22 cellular contexts compared by ENCODE assay signal in genomic region chr10:59575269-59575668, GRCh38.
DNase-seq lines count a peak whose midpoint lies in the region; ATAC-seq, FAIRE-seq and TF ChIP-seq lines count a peak whose summit lies in the region.
"Had no signal": no experiment of that assay in that cellular context is flagged by ENCODE, and none has a peak within 500 bp of the region (broad histone marks: within the 10 kb centered on the region; RNA-seq: fewer than 3 reads in every experiment).

No MANE protein-coding gene starts in this region.

- H3K9ac ChIP-seq in keratinocyte (ENCODE audit: control insufficient read depth, extremely low read depth, insufficient read depth, low read length) (no peak overlapping the region), GM23248 (no peak overlapping the region)
- H3K9ac ChIP-seq: BLaER1 had no signal

- H3K4me1 Mint-ChIP-seq in WTC11 (peaks cover 10% of the 10 kb centered on the region), HFFc6 (ENCODE audit: low read depth) (no peaks in the 10 kb centered on the region)
- H3K4me1 Mint-ChIP-seq: CD4-positive, alpha-beta memory T cell had no signal

- H3K36me3 ChIP-seq in keratinocyte (ENCODE audit: control insufficient read depth in 2 of 2, extremely low read depth in 1 of 2, insufficient read depth in 2 of 2, low read length in 2 of 2): no peaks in the 10 kb centered on the region
- H3K36me3 ChIP-seq in GM23248 (ENCODE audit: low read depth): no peaks in the 10 kb centered on the region
- H3K36me3 ChIP-seq: BLaER1 had no signal

- H2AFZ ChIP-seq in keratinocyte (ENCODE audit: control insufficient read depth, low read length) (no peak overlapping the region), GM23248 (no peak overlapping the region)

- H3K9me1 ChIP-seq in keratinocyte (ENCODE audit: control insufficient read depth, extremely low read depth, insufficient read depth, low read length): no peaks in the 10 kb centered on the region

- H3K79me2 ChIP-seq in keratinocyte (ENCODE audit: control insufficient read depth, insufficient read depth, low read length): no peaks in the 10 kb centered on the region
- H3K79me2 ChIP-seq in GM23248 (ENCODE audit: insufficient read depth): no peaks in the 10 kb centered on the region

- CTCF ChIA-PET in WTC11 (lab: Charles Lee): no interaction called here

- H3K9me3 ChIP-seq in keratinocyte (ENCODE audit: control insufficient read depth, low read depth, low read length): no peaks in the 10 kb centered on the region
- no peaks in the 10 kb centered on the region for H3K9me3 ChIP-seq in GM23248 (ENCODE audit: low read depth)
- H3K9me3 ChIP-seq: A549, BLaER1 had no signal

- DNase-seq in A172 (ENCODE audit: low spot score) (peak; percentile 14), HS-5 (ENCODE audit: low read depth) (peak; percentile 11), WTC11 (ENCODE audit: low spot score) (no peak), keratinocyte (ENCODE audit: low read depth, low spot score) (peak; percentile 15), GM23248 (no peak), HFFc6 (no peak)
- DNase-seq: Calu3; CD4-positive, alpha-beta memory T cell; EL; HCEC 1CT; KG1; NCI-H1417 treated with DMSO at 0.1 percent for 48 hours; NCI-H187 treated with DMSO at 0.1 percent for 48 hours; NCI-H526; SHP77 treated with DMSO at 0.1 percent for 48 hours had no signal

- no peak overlapping the region for H3K4me2 ChIP-seq in keratinocyte (ENCODE audit: control insufficient read depth, extremely low read depth, insufficient read depth, low read depth, low read length)
- no peak overlapping the region for H3K4me2 ChIP-seq in GM23248 (ENCODE audit: unreplicated experiment)
- H3K4me2 ChIP-seq: A549, BLaER1 had no signal

- TF ChIP-seq CTCF in WTC11 (IDR thresholded peaks at IDR 0.05) (no peak), keratinocyte (optimal IDR thresholded peaks at IDR 0.05 in 1 of 3, IDR thresholded peaks at IDR 0.05 in 1 of 3, conservative IDR thresholded peaks at IDR 0.05 in 1 of 3; ENCODE audit: extremely low read depth in 1 of 3, insufficient read depth in 2 of 3, low read length in 3 of 3) (no peak), HFFc6 (IDR thresholded peaks at IDR 0.05) (no peak)

- no peaks in the 10 kb centered on the region for H4K20me1 ChIP-seq in keratinocyte (ENCODE audit: control insufficient read depth, extremely low read depth, insufficient read depth, low read length)
- no peaks in the 10 kb centered on the region for H4K20me1 ChIP-seq in GM23248 (ENCODE audit: insufficient read depth)
- H4K20me1 ChIP-seq: BLaER1 had no signal

- in situ Hi-C loops in GM23248 (cut with MboI): loop anchor here (25.0 kb wide), 1 partner anchor 788 kb away; no protein-coding TSS in a partner anchor

- peak; percentile 52 for FAIRE-seq in keratinocyte (lab: Jason Lieb, UNC)
- FAIRE-seq: A549, GM12891, GM18507 had no signal

- H3K4me1 ChIP-seq in keratinocyte (ENCODE audit: control insufficient read depth, extremely low read depth, insufficient read depth, low read length) (no peaks in the 10 kb centered on the region), GM23248 (ENCODE audit: insufficient read depth) (no peaks in the 10 kb centered on the region)
- H3K4me1 ChIP-seq: A549 had no signal

- no peak overlapping the region for H3K4me3 Mint-ChIP-seq in WTC11
- H3K4me3 Mint-ChIP-seq in HFFc6: no peak overlapping the region
- H3K4me3 Mint-ChIP-seq: CD4-positive, alpha-beta memory T cell; T-helper 1 cell treated with Interleukin-12 subunit alpha and Interleukin-12 subunit beta and Interleukin-4 antibody, amounts not matched to agents 30 μg/mL and 1 μg/mL, for 36 hours had no signal

- no peaks in the 10 kb centered on the region for H3F3A ChIP-seq in GM23248 (ENCODE audit: insufficient read depth)

- POLR2A ChIA-PET in WTC11 (lab: Charles Lee): no interaction called here

- H3K9me3 Mint-ChIP-seq in WTC11 (no peaks in the 10 kb centered on the region; the same call in 1 of the 2 replicates), HFFc6 (peaks cover 3% of the 10 kb centered on the region)
- H3K9me3 Mint-ChIP-seq: T-helper 1 cell treated with Interleukin-12 subunit alpha and Interleukin-12 subunit beta and Interleukin-4 antibody, amounts not matched to agents 30 μg/mL and 1 μg/mL, for 36 hours had no signal

- no peak overlapping the region for H3K4me3 ChIP-seq in keratinocyte (ENCODE audit: control insufficient read depth in 2 of 3, extremely low read depth in 1 of 3, insufficient read depth in 2 of 3, low read depth in 1 of 3, low read length in 3 of 3)
- H3K4me3 ChIP-seq in GM23248: no peak overlapping the region
- H3K4me3 ChIP-seq: A549, BLaER1 had no signal

- H3K27me3 Mint-ChIP-seq in WTC11 (ENCODE audit: low read depth) (no peaks in the 10 kb centered on the region), HFFc6 (ENCODE audit: insufficient read depth) (peaks cover 4% of the 10 kb centered on the region; the same call in 1 of the 2 replicates)

- dilution Hi-C loops in keratinocyte (cut with MboI; ENCODE audit: extremely low pct_ligation_motif_present, low sequenced_read_pairs): no loop called here

- H3K27ac Mint-ChIP-seq in WTC11 (no peak overlapping the region), HFFc6 (no peak overlapping the region)
- H3K27ac Mint-ChIP-seq: CD4-positive, alpha-beta memory T cell; T-helper 1 cell treated with Interleukin-12 subunit alpha and Interleukin-12 subunit beta and Interleukin-4 antibody, amounts not matched to agents 30 μg/mL and 1 μg/mL, for 36 hours had no signal

- no peaks in the 10 kb centered on the region for H3K36me3 Mint-ChIP-seq in WTC11
- H3K36me3 Mint-ChIP-seq in HFFc6 (ENCODE audit: low read depth): no peaks in the 10 kb centered on the region
- H3K36me3 Mint-ChIP-seq: CD4-positive, alpha-beta memory T cell had no signal

- H3K27ac ChIP-seq in keratinocyte (ENCODE audit: control insufficient read depth, insufficient read depth, low read length) (no peak overlapping the region), GM23248 (no peak overlapping the region)
- H3K27ac ChIP-seq: A549, BLaER1 had no signal

- ATAC-seq in WTC11 (peak; percentile 78), GM21360 (IDR thresholded peaks at IDR 0.05; ENCODE audit: unreplicated experiment) (no peak), HG03039 (IDR thresholded peaks at IDR 0.05; ENCODE audit: unreplicated experiment) (no peak)
- ATAC-seq: A549 had no signal

- no peaks in the 10 kb centered on the region for H3K9me2 ChIP-seq in GM23248 (ENCODE audit: insufficient read depth)

- no peaks in the 10 kb centered on the region for H3K27me3 ChIP-seq in keratinocyte (ENCODE audit: control insufficient read depth, extremely low read depth, insufficient read depth, low read length)
- no peaks in the 10 kb centered on the region for H3K27me3 ChIP-seq in GM23248 (replicated peaks; ENCODE audit: insufficient read depth)
- H3K27me3 ChIP-seq: BLaER1 had no signal

TF ChIP-seq in WTC11, 78 proteins besides CTCF, POLR2A, EP300 and RAD21 (continues in another document):
- no peak for TF ChIP-seq PRDM15 (CRISPR knock-in tag; IDR thresholded peaks at IDR 0.05)
- no peak for TF ChIP-seq ZNF281 (CRISPR knock-in tag; IDR thresholded peaks at IDR 0.05)
- no peak for TF ChIP-seq NR3C1 (CRISPR knock-in tag; conservative IDR thresholded peaks at IDR 0.05; ENCODE audit: low read depth)
- TF ChIP-seq PRRX2 (CRISPR knock-in tag; IDR thresholded peaks at IDR 0.05): no peak

Comparison
In these comparisons a context has a peak if more than half of its experiments do, and no peak if none do; other contexts are left out.
1. DNase-seq: peak in A172 (single experiment), HS-5 (single experiment) and keratinocyte (single experiment); none in WTC11 (single experiment), GM23248 (single experiment) and HFFc6 (single experiment).